ENCODE assay signal across 9 cellular contexts in the genomic region with DNA sequence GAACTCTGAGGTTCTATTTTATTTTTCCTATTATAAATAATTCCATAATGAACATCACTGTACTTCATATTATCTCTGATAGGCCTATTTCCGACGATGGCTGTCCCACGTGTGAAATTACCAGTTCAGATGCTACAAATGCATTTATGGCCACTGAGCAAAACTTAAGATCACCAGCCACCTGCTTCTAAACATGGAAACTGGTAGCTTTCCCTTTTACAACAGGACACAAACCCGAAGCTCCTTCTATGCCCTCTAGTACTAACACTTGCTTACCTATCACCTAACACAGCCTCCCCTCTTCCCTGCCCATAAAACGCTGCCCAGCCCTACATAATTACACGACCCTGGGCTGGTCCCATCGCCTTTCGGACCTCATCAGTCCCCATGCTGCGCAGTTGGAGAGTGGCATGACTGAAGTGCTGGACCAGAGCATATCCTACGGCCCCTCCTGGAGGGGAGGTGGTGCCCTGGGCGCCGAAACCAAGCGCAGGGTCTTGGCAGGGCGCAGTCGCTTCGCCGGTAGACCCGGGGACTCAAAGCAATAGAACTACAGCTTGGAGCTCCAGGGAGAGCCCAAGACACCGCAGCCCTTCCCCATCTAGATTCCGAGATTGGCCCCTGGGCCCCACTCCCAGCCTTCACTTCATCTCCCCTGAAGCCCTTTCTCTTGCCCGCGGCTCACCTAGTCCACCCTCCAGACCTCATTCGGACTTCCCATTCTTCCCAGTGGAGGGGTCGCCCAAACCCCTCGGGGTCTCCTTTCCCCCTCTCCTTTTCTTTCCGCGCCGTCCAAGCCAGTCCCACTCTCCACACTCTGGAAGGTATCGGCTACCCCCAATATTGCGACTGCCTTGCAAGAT. TPM values are rescaled to one million over a fixed set of nuclear protein-coding genes. Genes with fewer than 3 reads are reported as not detected.
DNase-seq lines count a peak whose midpoint lies in the region; ATAC-seq and TF ChIP-seq lines count a peak whose summit lies in the region.
"Had no signal": no experiment of that assay in that cellular context is flagged by ENCODE, and none has a peak within 500 bp of the region (broad histone marks: within the 10 kb centered on the region; RNA-seq: fewer than 3 reads in every experiment).

No MANE protein-coding gene starts in this region.

- no peaks in the 10 kb centered on the region for H4K20me1 ChIP-seq in mammary epithelial cell (ENCODE audit: insufficient read depth, low read length)

- peak overlapping the region; percentile 86 for H2AFZ ChIP-seq in mammary epithelial cell (ENCODE audit: low read depth, low read length)

- H3K9ac ChIP-seq in mammary epithelial cell (ENCODE audit: insufficient read depth, low read length): peak overlapping the region; percentile 70

- in situ Hi-C loops in mammary epithelial cell (cut with MboI; ENCODE audit: low sequenced_read_pairs in 2 of 2): no loop called here

- peaks cover 57% of the 10 kb centered on the region for H3K79me2 ChIP-seq in mammary epithelial cell (ENCODE audit: insufficient read depth, low read length)

- peak overlapping the region; percentile 97 to 99 (median 98) for H3K4me3 Mint-ChIP-seq in CD8-positive, alpha-beta memory T cell
- peak overlapping the region; percentile 93 to 99 for H3K4me3 Mint-ChIP-seq in stimulated activated naive CD8-positive, alpha-beta T cell treated with anti-CD3 and anti-CD28 coated beads, Interleukin-15, amount 100 ng/mL, for 72 hours

- peak overlapping the region; percentile 65 to 99 (median 96) for H3K27ac Mint-ChIP-seq in CD8-positive, alpha-beta memory T cell
- H3K27ac Mint-ChIP-seq in stimulated activated naive CD8-positive, alpha-beta T cell treated with anti-CD3 and anti-CD28 coated beads, Interleukin-15, amount 100 ng/mL, for 72 hours: peak overlapping the region; percentile 97 to 98

- H3K4me1 ChIP-seq in CD8-positive, alpha-beta memory T cell (ENCODE audit: insufficient read depth, low read length): peaks cover 38% of the 10 kb centered on the region
- peaks cover 22% of the 10 kb centered on the region for H3K4me1 ChIP-seq in RWPE2 (ENCODE audit: insufficient read depth, poor library complexity, severe bottlenecking)
- peaks cover 29% of the 10 kb centered on the region for H3K4me1 ChIP-seq in mammary epithelial cell (ENCODE audit: insufficient read depth, low read length)

- ATAC-seq in GM21737 (IDR thresholded peaks at IDR 0.05; ENCODE audit: unreplicated experiment) (peak; percentile 21), RWPE2 (ENCODE audit: low read depth) (peak; percentile 32), HG03442 (IDR thresholded peaks at IDR 0.05; ENCODE audit: unreplicated experiment) (no peak)
- peak; percentile 4 for ATAC-seq in stimulated activated naive CD8-positive, alpha-beta T cell treated with anti-CD3 and anti-CD28 coated beads, Interleukin-15, amount 100 ng/mL, for 72 hours

- TF ChIP-seq CTCF in RWPE2 (IDR thresholded peaks at IDR 0.05; ENCODE audit: poor library complexity, severe bottlenecking) (no peak), mammary epithelial cell (conservative IDR thresholded peaks at IDR 0.05 in 1 of 2, IDR thresholded peaks at IDR 0.05 in 1 of 2; ENCODE audit: extremely low read depth in 1 of 2, insufficient read depth in 1 of 2, low read depth in 1 of 2, low read length in 2 of 2) (no peak)

- peak in 2 of 5 donors; percentile 19 to 49 for DNase-seq in CD8-positive, alpha-beta memory T cell
- DNase-seq in RWPE2 (ENCODE audit: low spot score): no peak
- DNase-seq in mammary epithelial cell: peak; percentile 21
- peak; percentile 60 for DNase-seq in left kidney (ENCODE audit: low read depth, low spot score)
- peak; percentile 22 to 25 for DNase-seq in stimulated activated naive CD8-positive, alpha-beta T cell treated with anti-CD3 and anti-CD28 coated beads, Interleukin-15, amount 100 ng/mL, for 72 hours
- DNase-seq in H4 (ENCODE audit: low spot score): no peak

- H3K4me3 ChIP-seq in CD8-positive, alpha-beta memory T cell (ENCODE audit: low read length): peak overlapping the region; percentile 98
- peak overlapping the region; percentile 79 for H3K4me3 ChIP-seq in RWPE2 (ENCODE audit: severe bottlenecking)
- peak overlapping the region; percentile 39 to 71 (median 65) for H3K4me3 ChIP-seq in mammary epithelial cell (replicated peaks in 1 of 3; ENCODE audit: insufficient read depth in 1 of 3, low read depth in 2 of 3, low read length in 3 of 3)

- dilution Hi-C loops in mammary epithelial cell (cut with HindIII; ENCODE audit: low sequenced_read_pairs): no loop called here

- CTCF ChIA-PET in CD8-positive, alpha-beta memory T cell (lab: Charles Lee): interaction anchor here (1.3 kb wide), 1 partner anchor 480 kb away, joined by 4 read pairs; no protein-coding TSS in a partner anchor
- CTCF ChIA-PET in mammary epithelial cell (lab: Charles Lee; ENCODE audit: low non-redundant PET): interaction anchor here (0.7 kb wide), 1 partner anchor 267 kb away, joined by 4 read pairs; no protein-coding TSS in a partner anchor

- intact Hi-C loops in mammary epithelial cell (cut with micrococcal nuclease): loop anchor here (2.0 kb wide), 1 partner anchor 20 kb away; no protein-coding TSS in a partner anchor

- H3K27me3 Mint-ChIP-seq in CD8-positive, alpha-beta memory T cell: no peaks in the 10 kb centered on the region
- H3K27me3 Mint-ChIP-seq in stimulated activated naive CD8-positive, alpha-beta T cell treated with anti-CD3 and anti-CD28 coated beads, Interleukin-15, amount 100 ng/mL, for 72 hours: no peaks in the 10 kb centered on the region

- peak overlapping the region; percentile 77 for H3K27ac ChIP-seq in CD8-positive, alpha-beta memory T cell (ENCODE audit: low read depth, low read length)
- H3K27ac ChIP-seq in RWPE2 (ENCODE audit: poor library complexity, severe bottlenecking) (peak overlapping the region; percentile 46), mammary epithelial cell (ENCODE audit: insufficient read depth, low read depth, low read length) (peak overlapping the region; percentile 47)

- POLR2A ChIA-PET in CD8-positive, alpha-beta memory T cell (lab: Charles Lee): no interaction called here

- H3K4me1 Mint-ChIP-seq in CD8-positive, alpha-beta memory T cell: peaks cover 51 to 71% (median 66%) of the 10 kb centered on the region in 3 donors
- H3K4me1 Mint-ChIP-seq in stimulated activated naive CD8-positive, alpha-beta T cell treated with anti-CD3 and anti-CD28 coated beads, Interleukin-15, amount 100 ng/mL, for 72 hours: peaks cover 51% of the 10 kb centered on the region

- H3K9me3 Mint-ChIP-seq in CD8-positive, alpha-beta memory T cell: no peaks in the 10 kb centered on the region
- no peaks in the 10 kb centered on the region for H3K9me3 Mint-ChIP-seq in stimulated activated naive CD8-positive, alpha-beta T cell treated with anti-CD3 and anti-CD28 coated beads, Interleukin-15, amount 100 ng/mL, for 72 hours

- H3K9me3 ChIP-seq in CD8-positive, alpha-beta memory T cell (ENCODE audit: low read length): no peaks in the 10 kb centered on the region
- no peaks in the 10 kb centered on the region for H3K9me3 ChIP-seq in RWPE2 (ENCODE audit: severe bottlenecking)
- H3K9me3 ChIP-seq in mammary epithelial cell (replicated peaks; ENCODE audit: insufficient read depth, low read length): no peaks in the 10 kb centered on the region

- H3K27me3 ChIP-seq in CD8-positive, alpha-beta memory T cell (ENCODE audit: insufficient read depth, low read length, poor library complexity, severe bottlenecking): no peaks in the 10 kb centered on the region
- H3K27me3 ChIP-seq in RWPE2 (ENCODE audit: insufficient read depth, poor library complexity, severe bottlenecking) (no peaks in the 10 kb centered on the region), mammary epithelial cell (ENCODE audit: insufficient read depth, low read length) (no peaks in the 10 kb centered on the region)

- peak overlapping the region; percentile 81 for H3K4me2 ChIP-seq in mammary epithelial cell (ENCODE audit: insufficient read depth, low read depth, low read length)

- H3K36me3 Mint-ChIP-seq in CD8-positive, alpha-beta memory T cell: peaks cover 9 to 44% (median 13%) of the 10 kb centered on the region in 3 donors

- peaks cover 6% of the 10 kb centered on the region for H3K36me3 ChIP-seq in CD8-positive, alpha-beta memory T cell (ENCODE audit: insufficient read depth, low read length)
- H3K36me3 ChIP-seq in RWPE2 (ENCODE audit: low read depth): peaks cover 36% of the 10 kb centered on the region
- H3K36me3 ChIP-seq in mammary epithelial cell (ENCODE audit: insufficient read depth, low read length): peaks cover 4% of the 10 kb centered on the region

- BruUV-seq in mammary epithelial cell (replicated peaks; lab: Mats Ljungman, UMichigan): no TSS peak

- WGBS in mammary epithelial cell (ENCODE audit: low coverage, missing lambda C conversion rate): 13% methylated on average over 16 of the region's 30 CpGs

RNA-seq across cellular contexts. Expression of a gene that starts 1.0 kb away (rescaled TPM):
- total RNA-seq in CD8-positive, alpha-beta memory T cell: 10 to 100 TPM; 35.1 to 37.9 TPM
- 37.9 TPM for polyA plus RNA-seq in CD8-positive, alpha-beta memory T cell
- total RNA-seq in mammary epithelial cell: 10 to 100 TPM; 21.7 to 34.9 TPM
- 18.4 TPM for polyA plus RNA-seq in mammary epithelial cell
- polyA minus RNA-seq in mammary epithelial cell: 3.8 TPM
- 15.0 and 33.4 TPM in 2 replicates for total RNA-seq in H4 (2014; rRNA removed; shearing (Covaris generic))

RNA-seq across cellular contexts. Expression of a gene that starts 33.2 kb away (rescaled TPM):
- not detected for total RNA-seq in CD8-positive, alpha-beta memory T cell
- not detected for polyA plus RNA-seq in CD8-positive, alpha-beta memory T cell
- not detected for total RNA-seq in mammary epithelial cell
- polyA plus RNA-seq in mammary epithelial cell: not detected
- not detected for polyA minus RNA-seq in mammary epithelial cell
- 0.29 TPM in 1 of 2 replicates, not detected in the other for total RNA-seq in H4 (2014; rRNA removed; shearing (Covaris generic))
- total RNA-seq: T-helper 2 cell treated with Interferon-gamma antibody and Interleukin-4, amounts not matched to agents 100 ng/mL and 5 ng/mL, for 36 hours had no signal

Comparison
In these comparisons a context has a peak if more than half of its experiments do, and no peak if none do; other contexts are left out.
1. DNase-seq: peak in mammary epithelial cell (single experiment), left kidney (single experiment) and stimulated activated naive CD8-positive, alpha-beta T cell treated with anti-CD3 and anti-CD28 coated beads, Interleukin-15, amount 100 ng/mL, for 72 hours (2 of 2); none in RWPE2 (single experiment) and H4 (single experiment).
2. Peak in every context shown above with its lines, with median percentiles within 50 percentile points of each other: H3K27ac ChIP-seq and H3K4me3 ChIP-seq.